1 cellular context compared by ENCODE assay signal in the genomic region with DNA sequence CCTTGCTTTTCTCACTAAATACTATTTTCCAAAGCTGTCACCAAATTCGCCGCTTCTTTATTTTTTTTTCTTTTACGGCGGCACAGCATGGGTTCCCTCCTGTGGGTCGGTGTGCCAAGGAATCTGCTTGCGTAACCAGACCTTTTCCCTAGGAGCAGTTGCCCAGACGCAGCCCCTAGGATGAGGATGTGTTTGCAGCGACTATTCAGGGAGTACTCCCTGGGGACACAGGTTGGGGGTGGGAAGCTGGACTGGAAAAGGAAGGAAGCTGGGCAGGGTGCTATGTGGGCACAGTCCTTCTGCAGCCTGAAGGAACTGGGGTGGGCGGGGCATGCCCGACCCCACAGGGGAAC.
TF ChIP-seq lines count a peak whose summit lies in the region.

No MANE protein-coding gene starts in this region.

TF ChIP-seq in H1, 55 proteins besides CTCF, POLR2A, EP300 and RAD21 (continued from another document):
- TF ChIP-seq, protein P1, sequence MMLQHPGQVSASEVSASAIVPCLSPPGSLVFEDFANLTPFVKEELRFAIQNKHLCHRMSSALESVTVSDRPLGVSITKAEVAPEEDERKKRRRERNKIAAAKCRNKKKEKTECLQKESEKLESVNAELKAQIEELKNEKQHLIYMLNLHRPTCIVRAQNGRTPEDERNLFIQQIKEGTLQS (IDR thresholded peaks at IDR 0.05; ENCODE audit: insufficient read depth, low read depth, low read length), result no peak
- TF ChIP-seq, protein P2, sequence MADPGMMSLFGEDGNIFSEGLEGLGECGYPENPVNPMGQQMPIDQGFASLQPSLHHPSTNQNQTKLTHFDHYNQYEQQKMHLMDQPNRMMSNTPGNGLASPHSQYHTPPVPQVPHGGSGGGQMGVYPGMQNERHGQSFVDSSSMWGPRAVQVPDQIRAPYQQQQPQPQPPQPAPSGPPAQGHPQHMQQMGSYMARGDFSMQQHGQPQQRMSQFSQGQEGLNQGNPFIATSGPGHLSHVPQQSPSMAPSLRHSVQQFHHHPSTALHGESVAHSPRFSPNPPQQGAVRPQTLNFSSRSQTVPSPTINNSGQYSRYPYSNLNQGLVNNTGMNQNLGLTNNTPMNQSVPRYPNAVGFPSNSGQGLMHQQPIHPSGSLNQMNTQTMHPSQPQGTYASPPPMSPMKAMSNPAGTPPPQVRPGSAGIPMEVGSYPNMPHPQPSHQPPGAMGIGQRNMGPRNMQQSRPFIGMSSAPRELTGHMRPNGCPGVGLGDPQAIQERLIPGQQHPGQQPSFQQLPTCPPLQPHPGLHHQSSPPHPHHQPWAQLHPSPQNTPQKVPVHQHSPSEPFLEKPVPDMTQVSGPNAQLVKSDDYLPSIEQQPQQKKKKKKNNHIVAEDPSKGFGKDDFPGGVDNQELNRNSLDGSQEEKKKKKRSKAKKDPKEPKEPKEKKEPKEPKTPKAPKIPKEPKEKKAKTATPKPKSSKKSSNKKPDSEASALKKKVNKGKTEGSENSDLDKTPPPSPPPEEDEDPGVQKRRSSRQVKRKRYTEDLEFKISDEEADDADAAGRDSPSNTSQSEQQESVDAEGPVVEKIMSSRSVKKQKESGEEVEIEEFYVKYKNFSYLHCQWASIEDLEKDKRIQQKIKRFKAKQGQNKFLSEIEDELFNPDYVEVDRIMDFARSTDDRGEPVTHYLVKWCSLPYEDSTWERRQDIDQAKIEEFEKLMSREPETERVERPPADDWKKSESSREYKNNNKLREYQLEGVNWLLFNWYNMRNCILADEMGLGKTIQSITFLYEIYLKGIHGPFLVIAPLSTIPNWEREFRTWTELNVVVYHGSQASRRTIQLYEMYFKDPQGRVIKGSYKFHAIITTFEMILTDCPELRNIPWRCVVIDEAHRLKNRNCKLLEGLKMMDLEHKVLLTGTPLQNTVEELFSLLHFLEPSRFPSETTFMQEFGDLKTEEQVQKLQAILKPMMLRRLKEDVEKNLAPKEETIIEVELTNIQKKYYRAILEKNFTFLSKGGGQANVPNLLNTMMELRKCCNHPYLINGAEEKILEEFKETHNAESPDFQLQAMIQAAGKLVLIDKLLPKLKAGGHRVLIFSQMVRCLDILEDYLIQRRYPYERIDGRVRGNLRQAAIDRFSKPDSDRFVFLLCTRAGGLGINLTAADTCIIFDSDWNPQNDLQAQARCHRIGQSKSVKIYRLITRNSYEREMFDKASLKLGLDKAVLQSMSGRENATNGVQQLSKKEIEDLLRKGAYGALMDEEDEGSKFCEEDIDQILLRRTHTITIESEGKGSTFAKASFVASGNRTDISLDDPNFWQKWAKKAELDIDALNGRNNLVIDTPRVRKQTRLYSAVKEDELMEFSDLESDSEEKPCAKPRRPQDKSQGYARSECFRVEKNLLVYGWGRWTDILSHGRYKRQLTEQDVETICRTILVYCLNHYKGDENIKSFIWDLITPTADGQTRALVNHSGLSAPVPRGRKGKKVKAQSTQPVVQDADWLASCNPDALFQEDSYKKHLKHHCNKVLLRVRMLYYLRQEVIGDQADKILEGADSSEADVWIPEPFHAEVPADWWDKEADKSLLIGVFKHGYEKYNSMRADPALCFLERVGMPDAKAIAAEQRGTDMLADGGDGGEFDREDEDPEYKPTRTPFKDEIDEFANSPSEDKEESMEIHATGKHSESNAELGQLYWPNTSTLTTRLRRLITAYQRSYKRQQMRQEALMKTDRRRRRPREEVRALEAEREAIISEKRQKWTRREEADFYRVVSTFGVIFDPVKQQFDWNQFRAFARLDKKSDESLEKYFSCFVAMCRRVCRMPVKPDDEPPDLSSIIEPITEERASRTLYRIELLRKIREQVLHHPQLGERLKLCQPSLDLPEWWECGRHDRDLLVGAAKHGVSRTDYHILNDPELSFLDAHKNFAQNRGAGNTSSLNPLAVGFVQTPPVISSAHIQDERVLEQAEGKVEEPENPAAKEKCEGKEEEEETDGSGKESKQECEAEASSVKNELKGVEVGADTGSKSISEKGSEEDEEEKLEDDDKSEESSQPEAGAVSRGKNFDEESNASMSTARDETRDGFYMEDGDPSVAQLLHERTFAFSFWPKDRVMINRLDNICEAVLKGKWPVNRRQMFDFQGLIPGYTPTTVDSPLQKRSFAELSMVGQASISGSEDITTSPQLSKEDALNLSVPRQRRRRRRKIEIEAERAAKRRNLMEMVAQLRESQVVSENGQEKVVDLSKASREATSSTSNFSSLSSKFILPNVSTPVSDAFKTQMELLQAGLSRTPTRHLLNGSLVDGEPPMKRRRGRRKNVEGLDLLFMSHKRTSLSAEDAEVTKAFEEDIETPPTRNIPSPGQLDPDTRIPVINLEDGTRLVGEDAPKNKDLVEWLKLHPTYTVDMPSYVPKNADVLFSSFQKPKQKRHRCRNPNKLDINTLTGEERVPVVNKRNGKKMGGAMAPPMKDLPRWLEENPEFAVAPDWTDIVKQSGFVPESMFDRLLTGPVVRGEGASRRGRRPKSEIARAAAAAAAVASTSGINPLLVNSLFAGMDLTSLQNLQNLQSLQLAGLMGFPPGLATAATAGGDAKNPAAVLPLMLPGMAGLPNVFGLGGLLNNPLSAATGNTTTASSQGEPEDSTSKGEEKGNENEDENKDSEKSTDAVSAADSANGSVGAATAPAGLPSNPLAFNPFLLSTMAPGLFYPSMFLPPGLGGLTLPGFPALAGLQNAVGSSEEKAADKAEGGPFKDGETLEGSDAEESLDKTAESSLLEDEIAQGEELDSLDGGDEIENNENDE (IDR thresholded peaks at IDR 0.05; ENCODE audit: insufficient replicate concordance, low read length), result no peak
